ENCODE assay signal across 8 cellular contexts in the genomic region with DNA sequence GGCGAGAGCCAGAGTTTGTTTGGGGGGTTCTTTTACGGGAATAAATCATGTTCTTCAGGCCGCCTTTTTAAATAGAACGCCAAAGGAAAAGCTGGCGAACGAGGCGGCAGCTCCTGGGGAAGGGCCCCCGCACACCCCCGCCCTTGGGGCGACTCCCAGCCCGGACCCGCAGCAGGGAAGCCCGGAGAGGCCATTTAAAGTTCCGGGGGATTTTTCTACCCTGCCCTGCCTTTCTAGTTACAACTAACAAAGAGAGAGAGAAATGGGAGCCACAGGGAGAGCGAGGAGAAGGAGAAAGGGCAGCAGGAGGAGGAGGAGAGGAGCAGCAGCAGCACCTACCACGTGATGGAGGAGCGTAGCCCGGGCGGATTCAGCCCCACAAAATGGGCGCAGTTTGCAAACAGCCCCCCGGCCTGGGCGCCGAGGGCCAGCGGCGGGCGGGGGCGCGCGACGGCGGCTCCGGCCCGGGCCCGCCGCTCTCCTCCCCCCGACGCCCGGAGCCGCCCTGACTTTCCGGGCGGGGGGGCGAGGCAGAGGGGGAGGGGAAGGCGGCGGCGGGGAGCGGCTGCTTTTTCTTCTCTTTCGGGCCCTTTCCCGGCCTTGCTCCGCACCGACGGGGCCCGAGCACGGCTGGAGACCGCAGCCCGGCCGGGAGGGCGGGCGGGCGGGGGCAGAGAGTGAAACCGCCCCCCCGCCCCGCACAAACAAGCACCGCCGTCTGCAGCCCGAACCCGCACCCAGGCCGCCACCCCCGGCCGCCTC. TPM values are rescaled to one million over a fixed set of nuclear protein-coding genes. Genes with fewer than 3 reads are reported as not detected.
DNase-seq lines count a peak whose midpoint lies in the region; ATAC-seq and TF ChIP-seq lines count a peak whose summit lies in the region.

No MANE protein-coding gene starts in this region.

- H3K27ac ChIP-seq in upper lobe of right lung, result peak overlapping the region; percentile 98

- ATAC-seq in left cardiac atrium (peak; percentile 51 to 58), upper lobe of right lung (peak; percentile 52)

- TF ChIP-seq CTCF in GM10248 (IDR thresholded peaks at IDR 0.05; ENCODE audit: control extremely low read depth, extremely low read depth, low read depth, missing control alignments), result no peak
- TF ChIP-seq CTCF in upper lobe of right lung (IDR thresholded peaks at IDR 0.05), result no peak

- intact Hi-C loops in left cardiac atrium (cut with DNase I), result loop anchor here (1.0 to 10.0 kb wide), 2 partner anchors 148 kb away; no protein-coding TSS in a partner anchor
- intact Hi-C loops in posterior cingulate gyrus (cut with DNase I), result loop anchor here (1.0 to 10.0 kb wide), 5 partner anchors 75 to 298 kb away; a partner anchor contains a TSS
- intact Hi-C loops in upper lobe of right lung (cut with DNase I), result loop anchor here (10.0 kb wide), 1 partner anchor 148 kb away; no protein-coding TSS in a partner anchor

- H3K4me3 ChIP-seq in adipocyte (ENCODE audit: low read length) (peak overlapping the region; percentile 97), upper lobe of right lung (peak overlapping the region; percentile 91)

- CTCF ChIA-PET in GM10248 (lab: Yijun Ruan, JAX), result interaction anchor here (0.5 to 2.3 kb wide), 39 partner anchors 8 to 190 kb away, joined by 3 to 17 read pairs (median 5); no protein-coding TSS in a partner anchor
- CTCF ChIA-PET in HEK293T (lab: Yijun Ruan, JAX), result interaction anchor here (0.5 to 1.5 kb wide), 36 partner anchors 10 to 231 kb away, joined by 3 to 15 read pairs (median 4); no protein-coding TSS in a partner anchor

- H3K4me1 ChIP-seq in adipocyte (ENCODE audit: control insufficient read depth, insufficient read depth, low read length) (peaks cover 42% of the 10 kb centered on the region), upper lobe of right lung (peaks cover 35% of the 10 kb centered on the region)

- no peaks in the 10 kb centered on the region for H3K9me3 ChIP-seq in adipocyte (ENCODE audit: control insufficient read depth, low read length)
- no peaks in the 10 kb centered on the region for H3K9me3 ChIP-seq in upper lobe of right lung

- H3K9ac ChIP-seq in adipocyte (ENCODE audit: low read length), result peak overlapping the region; percentile 97

- POLR2A ChIA-PET in GM10248 (lab: Yijun Ruan, JAX) (interaction anchor here (0.6 kb wide), 2 partner anchors 9 to 876 kb away, joined by 3 to 4 read pairs; a partner anchor contains a TSS), HEK293T (lab: Yijun Ruan, JAX) (interaction anchor here (0.5 to 1.7 kb wide), 27 partner anchors 9 to 177 kb away, joined by 3 to 9 read pairs (median 4); no protein-coding TSS in a partner anchor)

- DNase-seq in GM10248 (ENCODE audit: extremely low spot score), result peak; percentile 81
- DNase-seq in HEK293T (ENCODE audit: extremely low spot score), result peak; percentile 70
- peak; percentile 60 for DNase-seq in MV-4-11 (lab: John Stamatoyannopoulos, UW)
- peak; percentile 56 for DNase-seq in SKM-1 treated with dmso at 0.1 percent for 144 hours (lab: John Stamatoyannopoulos, UW; ENCODE audit: unreplicated experiment)
- peak; percentile 91 for DNase-seq in adipocyte (ENCODE audit: low read depth)
- peak; percentile 79 for DNase-seq in left cardiac atrium
- DNase-seq in posterior cingulate gyrus, result peak; percentile 53 to 96 (median 79)
- DNase-seq in upper lobe of right lung, result peak; percentile 83

- no peaks in the 10 kb centered on the region for H3K27me3 ChIP-seq in adipocyte (replicated peaks; ENCODE audit: control insufficient read depth, insufficient read depth, low read length)
- H3K27me3 ChIP-seq in upper lobe of right lung, result no peaks in the 10 kb centered on the region

- H3K36me3 ChIP-seq in adipocyte (ENCODE audit: control insufficient read depth, insufficient read depth, low read length, severe bottlenecking), result no peaks in the 10 kb centered on the region
- H3K36me3 ChIP-seq in upper lobe of right lung, result no peaks in the 10 kb centered on the region

TF ChIP-seq in HEK293T, 16 proteins besides CTCF, POLR2A, EP300 and RAD21:
- no peak for TF ChIP-seq BHLHE40 (IDR thresholded peaks at IDR 0.05; ENCODE audit: borderline replicate concordance)
- peak; percentile 70 for TF ChIP-seq FOXM1 (IDR thresholded peaks at IDR 0.05; ENCODE audit: borderline replicate concordance)
- TF ChIP-seq TARDBP (IDR thresholded peaks at IDR 0.05), result no peak

RNA-seq across cellular contexts. Expression of a gene that starts 0.6 kb away (rescaled TPM):
- 10 to 100 TPM; 29.4 to 40.7 TPM for total RNA-seq in left cardiac atrium
- total RNA-seq in upper lobe of right lung, result 69.8 TPM

Comparison
In these comparisons a context has a peak if more than half of its experiments do, and no peak if none do; other contexts are left out.
1. Peak in every context shown above with its lines: DNase-seq, ATAC-seq, H3K4me3 ChIP-seq and H3K27ac ChIP-seq.